10 cellular contexts compared by ENCODE assay signal in genomic region chr5:75460947-75461346, GRCh38. TPM values are rescaled to one million over a fixed set of nuclear protein-coding genes. Genes with fewer than 3 reads are reported as not detected.
DNase-seq lines count a peak whose midpoint lies in the region; ATAC-seq and TF ChIP-seq lines count a peak whose summit lies in the region.
"Had no signal": no experiment of that assay in that cellular context is flagged by ENCODE, and none has a peak within 500 bp of the region (broad histone marks: within the 10 kb centered on the region; RNA-seq: fewer than 3 reads in every experiment).

No MANE protein-coding gene starts in this region.

- no peaks in the 10 kb centered on the region for H3K27me3 ChIP-seq in heart right ventricle
- H3K27me3 ChIP-seq: neural progenitor cell had no signal

- peaks cover 0 to 47% (median 20%) of the 10 kb centered on the region in 9 donors for H3K4me1 ChIP-seq in heart right ventricle

- H3K4me3 ChIP-seq in heart right ventricle, result no peak overlapping the region
- H3K4me3 ChIP-seq: neural progenitor cell had no signal

- H3K36me3 Mint-ChIP-seq in natural killer cell, result no peaks in the 10 kb centered on the region
- no peaks in the 10 kb centered on the region for H3K36me3 Mint-ChIP-seq in natural killer cell treated with Interleukin-12 subunit alpha and Interleukin-12 subunit beta and Interleukin-15 and Interleukin-18, amount 100 ng/mL, for 72 hours
- H3K36me3 Mint-ChIP-seq in activated CD4-positive, alpha-beta T cell treated with anti-CD3 and anti-CD28 coated beads, Interleukin-2, amount 10 ng/mL, durations not matched to agents 7 days and 5 days (ENCODE audit: low read depth), result peaks cover 21% of the 10 kb centered on the region

- DNase-seq in natural killer cell (no peak), NCI-H526 (lab: John Stamatoyannopoulos, UW) (peak; percentile 12 to 45), NCI-H2029 (lab: John Stamatoyannopoulos, UW) (no peak), heart right ventricle (no peak), NCI-H2196 treated with DMSO at 0.1 percent for 48 hours (lab: John Stamatoyannopoulos, UW; ENCODE audit: unreplicated experiment) (no peak)
- DNase-seq in natural killer cell treated with Interleukin-12 subunit alpha and Interleukin-12 subunit beta and Interleukin-15 and Interleukin-18, amount 100 ng/mL, for 72 hours (ENCODE audit: low spot score), result no peak
- no peak for DNase-seq in activated CD4-positive, alpha-beta T cell treated with anti-CD3 and anti-CD28 coated beads, Interleukin-2, amount 10 ng/mL, durations not matched to agents 7 days and 5 days
- DNase-seq: activated CD8-positive, alpha-beta T cell treated with anti-CD3 and anti-CD28 coated beads for 36 hours had no signal

- peaks cover 48 to 51% of the 10 kb centered on the region in 2 donors for H3K4me1 Mint-ChIP-seq in natural killer cell
- peaks cover 36 to 42% of the 10 kb centered on the region in 2 donors for H3K4me1 Mint-ChIP-seq in natural killer cell treated with Interleukin-12 subunit alpha and Interleukin-12 subunit beta and Interleukin-15 and Interleukin-18, amount 100 ng/mL, for 72 hours (ENCODE audit: low read depth in 2 of 2)
- peaks cover 23% of the 10 kb centered on the region for H3K4me1 Mint-ChIP-seq in activated CD4-positive, alpha-beta T cell treated with anti-CD3 and anti-CD28 coated beads, Interleukin-2, amount 10 ng/mL, durations not matched to agents 7 days and 5 days

- H3K27me3 Mint-ChIP-seq in natural killer cell (ENCODE audit: low read depth in 2 of 2), result no peaks in the 10 kb centered on the region
- H3K27me3 Mint-ChIP-seq in natural killer cell treated with Interleukin-12 subunit alpha and Interleukin-12 subunit beta and Interleukin-15 and Interleukin-18, amount 100 ng/mL, for 72 hours, result no peaks in the 10 kb centered on the region
- H3K27me3 Mint-ChIP-seq in activated CD4-positive, alpha-beta T cell treated with anti-CD3 and anti-CD28 coated beads, Interleukin-2, amount 10 ng/mL, durations not matched to agents 7 days and 5 days, result no peaks in the 10 kb centered on the region
- H3K27me3 Mint-ChIP-seq: activated CD8-positive, alpha-beta T cell treated with anti-CD3 and anti-CD28 coated beads for 36 hours had no signal

- no peak for TF ChIP-seq CTCF in natural killer cell (IDR thresholded peaks at IDR 0.05)
- TF ChIP-seq CTCF in heart right ventricle (IDR thresholded peaks at IDR 0.05), result no peak

- peak overlapping the region; percentile 24 to 33 for H3K27ac Mint-ChIP-seq in natural killer cell
- peak overlapping the region in 1 of 2 donors; percentile 83 for H3K27ac Mint-ChIP-seq in natural killer cell treated with Interleukin-12 subunit alpha and Interleukin-12 subunit beta and Interleukin-15 and Interleukin-18, amount 100 ng/mL, for 72 hours
- no peak overlapping the region for H3K27ac Mint-ChIP-seq in activated CD4-positive, alpha-beta T cell treated with anti-CD3 and anti-CD28 coated beads, Interleukin-2, amount 10 ng/mL, durations not matched to agents 7 days and 5 days
- H3K27ac Mint-ChIP-seq: activated CD8-positive, alpha-beta T cell treated with anti-CD3 and anti-CD28 coated beads for 36 hours; neural progenitor cell had no signal

- CTCF ChIA-PET in activated CD4-positive, alpha-beta T cell treated with anti-CD3 and anti-CD28 coated beads, Interleukin-2, amount 10 ng/mL, durations not matched to agents 7 days and 5 days (lab: Charles Lee), result no interaction called here

- ATAC-seq in natural killer cell (no peak), HG02759 (IDR thresholded peaks at IDR 0.05; ENCODE audit: unreplicated experiment) (peak; percentile 92), heart right ventricle (no peak)
- no peak for ATAC-seq in natural killer cell treated with Interleukin-12 subunit alpha and Interleukin-12 subunit beta and Interleukin-15 and Interleukin-18, amount 100 ng/mL, for 72 hours

- H3K9me3 Mint-ChIP-seq in natural killer cell, result no peaks in the 10 kb centered on the region
- H3K9me3 Mint-ChIP-seq in natural killer cell treated with Interleukin-12 subunit alpha and Interleukin-12 subunit beta and Interleukin-15 and Interleukin-18, amount 100 ng/mL, for 72 hours, result no peaks in the 10 kb centered on the region
- H3K9me3 Mint-ChIP-seq in activated CD4-positive, alpha-beta T cell treated with anti-CD3 and anti-CD28 coated beads, Interleukin-2, amount 10 ng/mL, durations not matched to agents 7 days and 5 days, result peaks cover 7% of the 10 kb centered on the region
- H3K9me3 Mint-ChIP-seq: activated CD8-positive, alpha-beta T cell treated with anti-CD3 and anti-CD28 coated beads for 36 hours had no signal

- POLR2A ChIA-PET in activated CD4-positive, alpha-beta T cell treated with anti-CD3 and anti-CD28 coated beads, Interleukin-2, amount 10 ng/mL, durations not matched to agents 7 days and 5 days (lab: Charles Lee), result no interaction called here

- WGBS in heart right ventricle, 2 donors, result 71 to 79% methylated on average over 7 of the region's 7 CpGs

- H3K9me3 ChIP-seq in heart right ventricle, result no peaks in the 10 kb centered on the region

- H3K4me3 Mint-ChIP-seq in natural killer cell, result peak overlapping the region; percentile 4
- no peak overlapping the region for H3K4me3 Mint-ChIP-seq in natural killer cell treated with Interleukin-12 subunit alpha and Interleukin-12 subunit beta and Interleukin-15 and Interleukin-18, amount 100 ng/mL, for 72 hours
- no peak overlapping the region for H3K4me3 Mint-ChIP-seq in activated CD4-positive, alpha-beta T cell treated with anti-CD3 and anti-CD28 coated beads, Interleukin-2, amount 10 ng/mL, durations not matched to agents 7 days and 5 days
- H3K4me3 Mint-ChIP-seq: activated CD8-positive, alpha-beta T cell treated with anti-CD3 and anti-CD28 coated beads for 36 hours; neural progenitor cell had no signal

- intact Hi-C loops in natural killer cell (cut with micrococcal nuclease) (no loop called here), heart right ventricle (cut with DNase I) (no loop called here)

- peaks cover 0 to 15% (median 0%) of the 10 kb centered on the region in 9 donors for H3K36me3 ChIP-seq in heart right ventricle
- H3K36me3 ChIP-seq: neural progenitor cell had no signal

- no peak overlapping the region for H3K27ac ChIP-seq in heart right ventricle
- H3K27ac ChIP-seq: neural progenitor cell had no signal

RNA-seq across cellular contexts. Expression of gene CERT1, which starts 50.5 kb away (rescaled TPM):
- total RNA-seq in natural killer cell (10 to 100 TPM; 50.1 to 51.4 (median 50.2) TPM), heart right ventricle (10 to 100 TPM; 23.1 to 47.6 (median 37.9) TPM)
- 10 to 100 TPM; 30.6 to 39.5 TPM for total RNA-seq in natural killer cell treated with Interleukin-12 subunit alpha and Interleukin-12 subunit beta and Interleukin-15 and Interleukin-18, amount 100 ng/mL, for 72 hours
- polyA plus RNA-seq in heart right ventricle, result 1 to 10 TPM; 6.3 to 8.5 TPM
- 10 to 100 TPM; 27.8 to 29.0 TPM for total RNA-seq in activated CD4-positive, alpha-beta T cell treated with anti-CD3 and anti-CD28 coated beads, Interleukin-2, amount 10 ng/mL, durations not matched to agents 7 days and 5 days

RNA-seq across cellular contexts. Expression of gene POLK, which starts 50.7 kb away (rescaled TPM):
- total RNA-seq in natural killer cell, result 10 to 100 TPM; 16.8 to 21.5 (median 21.4) TPM
- 10 to 100 TPM; 32.3 to 33.9 TPM for total RNA-seq in natural killer cell treated with Interleukin-12 subunit alpha and Interleukin-12 subunit beta and Interleukin-15 and Interleukin-18, amount 100 ng/mL, for 72 hours
- total RNA-seq in heart right ventricle, result 10 to 100 TPM; 18.4 to 27.2 (median 23.8) TPM
- polyA plus RNA-seq in heart right ventricle, result 1 to 10 TPM; 4.0 to 6.6 TPM
- 10 to 100 TPM; 27.1 to 30.3 TPM for total RNA-seq in activated CD4-positive, alpha-beta T cell treated with anti-CD3 and anti-CD28 coated beads, Interleukin-2, amount 10 ng/mL, durations not matched to agents 7 days and 5 days

Comparison
In these comparisons a context has a peak if more than half of its experiments do, and no peak if none do; other contexts are left out.
1. DNase-seq: peak in NCI-H526 (2 of 2); none in natural killer cell (single experiment), natural killer cell treated with Interleukin-12 subunit alpha and Interleukin-12 subunit beta and Interleukin-15 and Interleukin-18, amount 100 ng/mL, for 72 hours (single experiment), NCI-H2029 (single experiment), heart right ventricle (0 of 2), activated CD4-positive, alpha-beta T cell treated with anti-CD3 and anti-CD28 coated beads, Interleukin-2, amount 10 ng/mL, durations not matched to agents 7 days and 5 days (single experiment) and NCI-H2196 treated with DMSO at 0.1 percent for 48 hours (single experiment).